ENCODE assay signal across 11 cellular contexts in the genomic region with DNA sequence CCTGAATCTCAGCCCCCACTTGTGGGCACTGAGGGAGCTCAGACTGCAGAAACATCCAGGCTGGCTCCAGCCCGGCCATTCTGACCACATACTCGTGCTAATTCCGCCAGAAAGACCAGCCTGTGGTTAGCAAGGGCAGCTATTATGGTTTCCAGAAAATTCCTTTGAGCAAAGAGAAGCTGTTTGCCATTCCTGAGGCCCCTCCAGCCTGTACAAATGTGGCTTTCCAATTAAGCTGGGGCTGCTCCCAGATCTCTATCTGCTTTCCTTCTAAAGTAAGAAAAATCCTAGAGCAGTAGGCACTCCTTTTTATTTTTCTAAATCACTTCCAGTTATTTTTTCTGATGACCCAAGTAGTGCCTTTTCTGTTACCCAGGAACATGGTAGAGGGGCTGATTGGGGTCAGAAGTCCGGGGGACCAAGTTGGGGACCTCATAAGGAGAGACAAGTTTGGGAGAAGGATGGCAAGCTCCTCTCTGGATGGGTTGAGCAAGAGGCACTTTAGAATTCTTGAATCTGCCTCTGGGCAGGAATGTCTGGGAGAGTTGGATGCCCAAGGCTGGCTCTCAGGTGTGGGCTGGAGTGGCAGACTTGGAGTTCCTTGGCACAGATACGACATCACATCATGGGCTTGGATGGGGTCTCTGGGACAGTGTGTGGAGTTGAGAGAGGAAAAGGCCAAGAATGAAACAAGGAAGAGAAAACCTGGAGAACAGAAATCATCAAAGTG.
A peak's percentile ranks its signal among the peaks of the same experiment; 100 is the strongest.
DNase-seq lines count a peak whose midpoint lies in the region; ATAC-seq and TF ChIP-seq lines count a peak whose summit lies in the region.
"Had no signal": no experiment of that assay in that cellular context is flagged by ENCODE, and none has a peak within 500 bp of the region (broad histone marks: within the 10 kb centered on the region; RNA-seq: fewer than 3 reads in every experiment).

No MANE protein-coding gene starts in this region.

- no peaks in the 10 kb centered on the region for H3K36me3 ChIP-seq in tibial artery

- POLR2A ChIA-PET in activated B cell treated with CpG ODN at 0.5 μM for 24 hours (lab: Charles Lee), result interaction anchor here (0.7 to 1.7 kb wide), 4 partner anchors 8 to 83 kb away, joined by 3 to 5 read pairs (median 4); a partner anchor contains a TSS

- H3K27me3 ChIP-seq in tibial artery, result no peaks in the 10 kb centered on the region

- peaks cover 9% of the 10 kb centered on the region for H3K36me3 Mint-ChIP-seq in activated naive CD4-positive, alpha-beta T cell treated with anti-CD3 and anti-CD28 coated beads, Interleukin-2, amount 50 U/mL, for 24 hours
- peaks cover 7% of the 10 kb centered on the region for H3K36me3 Mint-ChIP-seq in activated B cell treated with CpG ODN at 0.5 μM for 24 hours (ENCODE audit: low read depth)

- TF ChIP-seq CTCF in activated B cell treated with CpG ODN at 0.5 μM for 24 hours (IDR thresholded peaks at IDR 0.05) (no peak), tibial artery (IDR thresholded peaks at IDR 0.05) (no peak)

- intact Hi-C loops in activated B cell treated with CpG ODN at 0.5 μM for 24 hours (cut with micrococcal nuclease), result no loop called here
- intact Hi-C loops in tibial artery (cut with DNase I; ENCODE audit: low total_unique reads), result no loop called here

- CTCF ChIA-PET in activated B cell treated with CpG ODN at 0.5 μM for 24 hours (lab: Charles Lee), result interaction anchor here (0.7 kb wide), 1 partner anchor 83 kb away, joined by 3 read pairs; a partner anchor contains a TSS

- peak overlapping the region; percentile 26 to 32 for H3K27ac ChIP-seq in tibial artery

- H3K9me3 ChIP-seq in tibial artery, result peaks cover 0 to 14% (median 7%) of the 10 kb centered on the region in 3 donors

- H3K4me1 Mint-ChIP-seq in activated naive CD4-positive, alpha-beta T cell treated with anti-CD3 and anti-CD28 coated beads, Interleukin-2, amount 50 U/mL, for 24 hours, result peaks cover 83% of the 10 kb centered on the region
- H3K4me1 Mint-ChIP-seq in activated B cell treated with CpG ODN at 0.5 μM for 24 hours, result peaks cover 56% of the 10 kb centered on the region

- no peak overlapping the region for H3K4me3 ChIP-seq in tibial artery

- no peak for ATAC-seq in activated B cell treated with CpG ODN at 0.5 μM for 24 hours (ENCODE audit: low read depth)

- peak overlapping the region; percentile 80 for H3K27ac Mint-ChIP-seq in activated naive CD4-positive, alpha-beta T cell treated with anti-CD3 and anti-CD28 coated beads, Interleukin-2, amount 50 U/mL, for 24 hours
- H3K27ac Mint-ChIP-seq in activated B cell treated with CpG ODN at 0.5 μM for 24 hours, result peak overlapping the region; percentile 73
- H3K27ac Mint-ChIP-seq: progenitor cell of endocrine pancreas had no signal

- no peaks in the 10 kb centered on the region for H3K27me3 Mint-ChIP-seq in activated naive CD4-positive, alpha-beta T cell treated with anti-CD3 and anti-CD28 coated beads, Interleukin-2, amount 50 U/mL, for 24 hours
- H3K27me3 Mint-ChIP-seq in activated B cell treated with CpG ODN at 0.5 μM for 24 hours, result peaks cover 9% of the 10 kb centered on the region

- DNase-seq in activated naive CD4-positive, alpha-beta T cell (lab: John Stamatoyannopoulos, UW), result no peak
- DNase-seq in activated B cell treated with CpG ODN at 0.5 μM for 24 hours (no peak), hepatic stellate cell (ENCODE audit: low spot score) (peak; percentile 70), tibial artery (no peak), OCI-M1 (lab: John Stamatoyannopoulos, UW) (no peak), medulla oblongata (ENCODE audit: extremely low spot score) (no peak), CD1c-positive myeloid dendritic cell (ENCODE audit: extremely low spot score) (no peak)
- DNase-seq: activated CD4-positive, alpha-beta T cell treated with anti-CD3 and anti-CD28 coated beads, Interleukin-2, amount 50 U/mL, for 4 hours; NCI-H146 had no signal

- no peak overlapping the region for H3K4me3 Mint-ChIP-seq in activated naive CD4-positive, alpha-beta T cell treated with anti-CD3 and anti-CD28 coated beads, Interleukin-2, amount 50 U/mL, for 24 hours
- H3K4me3 Mint-ChIP-seq in activated B cell treated with CpG ODN at 0.5 μM for 24 hours, result peak overlapping the region; percentile 38

- peaks cover 11% of the 10 kb centered on the region for H3K9me3 Mint-ChIP-seq in activated naive CD4-positive, alpha-beta T cell treated with anti-CD3 and anti-CD28 coated beads, Interleukin-2, amount 50 U/mL, for 24 hours
- peaks cover 8% of the 10 kb centered on the region for H3K9me3 Mint-ChIP-seq in activated B cell treated with CpG ODN at 0.5 μM for 24 hours

- H3K4me1 ChIP-seq in tibial artery, result peaks cover 0 to 16% (median 0%) of the 10 kb centered on the region in 4 donors
